Comparison of ENCODE assay signal across 1 cellular context in the genomic region with DNA sequence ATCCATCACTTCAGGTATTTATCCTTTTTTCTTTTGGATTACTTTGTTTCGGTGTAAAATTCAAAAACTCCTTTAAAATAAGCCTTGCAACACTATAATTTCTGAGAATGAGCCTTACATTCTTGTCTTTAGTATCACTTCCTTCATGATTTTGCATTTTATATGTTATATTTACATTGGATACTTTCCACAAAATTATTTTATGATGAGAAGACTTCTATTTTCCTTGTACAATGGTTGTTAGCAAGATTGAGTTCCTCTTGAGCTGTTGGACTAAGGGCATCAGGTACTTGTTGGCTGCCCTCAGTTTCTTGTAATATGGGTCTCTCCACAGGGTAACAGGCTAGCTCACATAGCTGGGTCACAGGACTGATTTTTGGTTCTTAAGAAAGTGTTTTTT.
TF ChIP-seq lines count a peak whose summit lies in the region.

No MANE protein-coding gene starts in this region.

TF ChIP-seq in SK-N-SH, 30 proteins besides CTCF, POLR2A, EP300 and RAD21 (continued from another document):
- no peak for TF ChIP-seq PBX3 (IDR thresholded peaks at IDR 0.05)
- no peak for TF ChIP-seq IRF3 (IDR thresholded peaks at IDR 0.05; ENCODE audit: low read depth, low read length)
- TF ChIP-seq ELF1 (IDR thresholded peaks at IDR 0.05) = no peak
- no peak for TF ChIP-seq NFIC (IDR thresholded peaks at IDR 0.05; ENCODE audit: borderline replicate concordance)
- TF ChIP-seq, protein P1, sequence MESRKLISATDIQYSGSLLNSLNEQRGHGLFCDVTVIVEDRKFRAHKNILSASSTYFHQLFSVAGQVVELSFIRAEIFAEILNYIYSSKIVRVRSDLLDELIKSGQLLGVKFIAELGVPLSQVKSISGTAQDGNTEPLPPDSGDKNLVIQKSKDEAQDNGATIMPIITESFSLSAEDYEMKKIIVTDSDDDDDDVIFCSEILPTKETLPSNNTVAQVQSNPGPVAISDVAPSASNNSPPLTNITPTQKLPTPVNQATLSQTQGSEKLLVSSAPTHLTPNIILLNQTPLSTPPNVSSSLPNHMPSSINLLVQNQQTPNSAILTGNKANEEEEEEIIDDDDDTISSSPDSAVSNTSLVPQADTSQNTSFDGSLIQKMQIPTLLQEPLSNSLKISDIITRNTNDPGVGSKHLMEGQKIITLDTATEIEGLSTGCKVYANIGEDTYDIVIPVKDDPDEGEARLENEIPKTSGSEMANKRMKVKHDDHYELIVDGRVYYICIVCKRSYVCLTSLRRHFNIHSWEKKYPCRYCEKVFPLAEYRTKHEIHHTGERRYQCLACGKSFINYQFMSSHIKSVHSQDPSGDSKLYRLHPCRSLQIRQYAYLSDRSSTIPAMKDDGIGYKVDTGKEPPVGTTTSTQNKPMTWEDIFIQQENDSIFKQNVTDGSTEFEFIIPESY (IDR thresholded peaks at IDR 0.05; ENCODE audit: borderline replicate concordance, low read depth) = no peak
- TF ChIP-seq FOSL2 (IDR thresholded peaks at IDR 0.05; ENCODE audit: borderline replicate concordance, low read depth) = no peak
- no peak for TF ChIP-seq USF2 (IDR thresholded peaks at IDR 0.05; ENCODE audit: borderline replicate concordance, low read depth, low read length)
- TF ChIP-seq, protein P2, sequence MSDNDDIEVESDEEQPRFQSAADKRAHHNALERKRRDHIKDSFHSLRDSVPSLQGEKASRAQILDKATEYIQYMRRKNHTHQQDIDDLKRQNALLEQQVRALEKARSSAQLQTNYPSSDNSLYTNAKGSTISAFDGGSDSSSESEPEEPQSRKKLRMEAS (IDR thresholded peaks at IDR 0.05; ENCODE audit: low read depth) = no peak
- no peak for TF ChIP-seq CHD2 (IDR thresholded peaks at IDR 0.05; ENCODE audit: low read length, partially characterized antibody)
- TF ChIP-seq POLR2AphosphoS5 (IDR thresholded peaks at IDR 0.05; ENCODE audit: low read depth, low read length) = no peak
